In genomic region chr3:45566951-45567411, GRCh38 we compare ENCODE assay signal across 11 cellular contexts. TPM values are rescaled to one million over a fixed set of nuclear protein-coding genes. Genes with fewer than 3 reads are reported as not detected.
DNase-seq lines count a peak whose midpoint lies in the region; ATAC-seq lines count a peak whose summit lies in the region.
"Had no signal": no experiment of that assay in that cellular context is flagged by ENCODE, and none has a peak within 500 bp of the region (broad histone marks: within the 10 kb centered on the region; RNA-seq: fewer than 3 reads in every experiment).

No MANE protein-coding gene starts in this region.

- intact Hi-C loops in activated naive CD4-positive, alpha-beta T cell treated with anti-CD3 and anti-CD28 coated beads for 36 hours (cut with micrococcal nuclease): loop anchor here (1.0 to 2.0 kb wide), 3 partner anchors 26 to 38 kb away; no protein-coding TSS in a partner anchor
- intact Hi-C loops in left ventricle myocardium superior (cut with micrococcal nuclease): no loop called here

- POLR2A ChIA-PET in activated CD8-positive, alpha-beta T cell treated with anti-CD3 and anti-CD28 coated beads, Interleukin-2, amount 10 ng/mL, durations not matched to agents 7 days and 5 days (lab: Charles Lee): interaction anchor here (1.0 kb wide), 1 partner anchor 29 kb away, joined by 3 read pairs; no protein-coding TSS in a partner anchor

- peak overlapping the region; percentile 83 for H3K27ac Mint-ChIP-seq in activated naive CD4-positive, alpha-beta T cell treated with anti-CD3 and anti-CD28 coated beads for 36 hours
- H3K27ac Mint-ChIP-seq in activated naive CD4-positive, alpha-beta T cell treated with anti-CD3 and anti-CD28 coated beads, Interleukin-2, amount 10 ng/mL, durations not matched to agents 7 days and 5 days: no peak overlapping the region
- peak overlapping the region; percentile 80 for H3K27ac Mint-ChIP-seq in activated CD8-positive, alpha-beta T cell treated with anti-CD3 and anti-CD28 coated beads, Interleukin-2, amount 10 ng/mL, durations not matched to agents 7 days and 5 days
- H3K27ac Mint-ChIP-seq in stimulated activated naive CD8-positive, alpha-beta T cell treated with anti-CD3 and anti-CD28 coated beads, Interleukin-15, amount 100 ng/mL, for 72 hours: peak overlapping the region; percentile 90 to 93

- CTCF ChIA-PET in activated naive CD4-positive, alpha-beta T cell treated with anti-CD3 and anti-CD28 coated beads for 36 hours (lab: Charles Lee): interaction anchor here (1.0 kb wide), 1 partner anchor 95 kb away, joined by 3 read pairs; no protein-coding TSS in a partner anchor
- CTCF ChIA-PET in activated naive CD4-positive, alpha-beta T cell treated with anti-CD3 and anti-CD28 coated beads, Interleukin-2, amount 10 ng/mL, durations not matched to agents 7 days and 5 days (lab: Charles Lee): no interaction called here
- CTCF ChIA-PET in activated CD8-positive, alpha-beta T cell treated with anti-CD3 and anti-CD28 coated beads, Interleukin-2, amount 10 ng/mL, durations not matched to agents 7 days and 5 days (lab: Charles Lee): interaction anchor here (1.4 to 2.8 kb wide), 2 partner anchors 93 to 529 kb away, joined by 4 to 9 read pairs; no protein-coding TSS in a partner anchor

- H3K4me1 Mint-ChIP-seq in activated naive CD4-positive, alpha-beta T cell treated with anti-CD3 and anti-CD28 coated beads for 36 hours (ENCODE audit: low read depth): peaks cover 27% of the 10 kb centered on the region
- H3K4me1 Mint-ChIP-seq in activated naive CD4-positive, alpha-beta T cell treated with anti-CD3 and anti-CD28 coated beads, Interleukin-2, amount 10 ng/mL, durations not matched to agents 7 days and 5 days: peaks cover 36% of the 10 kb centered on the region
- peaks cover 35% of the 10 kb centered on the region for H3K4me1 Mint-ChIP-seq in activated CD8-positive, alpha-beta T cell treated with anti-CD3 and anti-CD28 coated beads, Interleukin-2, amount 10 ng/mL, durations not matched to agents 7 days and 5 days (ENCODE audit: low read depth)
- peaks cover 65% of the 10 kb centered on the region for H3K4me1 Mint-ChIP-seq in stimulated activated naive CD8-positive, alpha-beta T cell treated with anti-CD3 and anti-CD28 coated beads, Interleukin-15, amount 100 ng/mL, for 72 hours

- no peaks in the 10 kb centered on the region for H3K9me3 Mint-ChIP-seq in activated naive CD4-positive, alpha-beta T cell treated with anti-CD3 and anti-CD28 coated beads for 36 hours
- H3K9me3 Mint-ChIP-seq in activated naive CD4-positive, alpha-beta T cell treated with anti-CD3 and anti-CD28 coated beads, Interleukin-2, amount 10 ng/mL, durations not matched to agents 7 days and 5 days: no peaks in the 10 kb centered on the region
- H3K9me3 Mint-ChIP-seq in activated CD8-positive, alpha-beta T cell treated with anti-CD3 and anti-CD28 coated beads, Interleukin-2, amount 10 ng/mL, durations not matched to agents 7 days and 5 days (ENCODE audit: insufficient read depth): no peaks in the 10 kb centered on the region
- no peaks in the 10 kb centered on the region for H3K9me3 Mint-ChIP-seq in stimulated activated naive CD8-positive, alpha-beta T cell treated with anti-CD3 and anti-CD28 coated beads, Interleukin-15, amount 100 ng/mL, for 72 hours

- ATAC-seq in activated CD8-positive, alpha-beta T cell treated with anti-CD3 and anti-CD28 coated beads, Interleukin-2, amount 10 ng/mL, durations not matched to agents 7 days and 5 days: no peak
- ATAC-seq in left ventricle myocardium superior (peak; percentile 54), HG03196 (IDR thresholded peaks at IDR 0.05; ENCODE audit: unreplicated experiment) (no peak), GM19467 (IDR thresholded peaks at IDR 0.05; ENCODE audit: unreplicated experiment) (no peak)
- no peak for ATAC-seq in stimulated activated naive CD8-positive, alpha-beta T cell treated with anti-CD3 and anti-CD28 coated beads, Interleukin-15, amount 100 ng/mL, for 72 hours

- no peak for DNase-seq in activated naive CD4-positive, alpha-beta T cell treated with anti-CD3 and anti-CD28 coated beads for 36 hours
- DNase-seq in activated naive CD4-positive, alpha-beta T cell treated with anti-CD3 and anti-CD28 coated beads, Interleukin-2, amount 10 ng/mL, durations not matched to agents 7 days and 5 days: no peak
- DNase-seq in activated CD8-positive, alpha-beta T cell treated with anti-CD3 and anti-CD28 coated beads, Interleukin-2, amount 10 ng/mL, durations not matched to agents 7 days and 5 days: no peak
- DNase-seq in left ventricle myocardium superior: no peak
- DNase-seq in stimulated activated naive CD8-positive, alpha-beta T cell treated with anti-CD3 and anti-CD28 coated beads, Interleukin-15, amount 100 ng/mL, for 72 hours: no peak
- no peak for DNase-seq in NCI-H1417 (lab: John Stamatoyannopoulos, UW)
- DNase-seq: NCI-H2029, NCI-H510A had no signal

- no peaks in the 10 kb centered on the region for H3K27me3 Mint-ChIP-seq in activated naive CD4-positive, alpha-beta T cell treated with anti-CD3 and anti-CD28 coated beads for 36 hours (ENCODE audit: low read depth)
- H3K27me3 Mint-ChIP-seq in activated naive CD4-positive, alpha-beta T cell treated with anti-CD3 and anti-CD28 coated beads, Interleukin-2, amount 10 ng/mL, durations not matched to agents 7 days and 5 days: no peaks in the 10 kb centered on the region
- H3K27me3 Mint-ChIP-seq in activated CD8-positive, alpha-beta T cell treated with anti-CD3 and anti-CD28 coated beads, Interleukin-2, amount 10 ng/mL, durations not matched to agents 7 days and 5 days (ENCODE audit: low read depth): no peaks in the 10 kb centered on the region
- no peaks in the 10 kb centered on the region for H3K27me3 Mint-ChIP-seq in stimulated activated naive CD8-positive, alpha-beta T cell treated with anti-CD3 and anti-CD28 coated beads, Interleukin-15, amount 100 ng/mL, for 72 hours

- H3K36me3 Mint-ChIP-seq in activated naive CD4-positive, alpha-beta T cell treated with anti-CD3 and anti-CD28 coated beads for 36 hours (ENCODE audit: low read depth): no peaks in the 10 kb centered on the region
- H3K36me3 Mint-ChIP-seq in activated naive CD4-positive, alpha-beta T cell treated with anti-CD3 and anti-CD28 coated beads, Interleukin-2, amount 10 ng/mL, durations not matched to agents 7 days and 5 days: no peaks in the 10 kb centered on the region
- no peaks in the 10 kb centered on the region for H3K36me3 Mint-ChIP-seq in activated CD8-positive, alpha-beta T cell treated with anti-CD3 and anti-CD28 coated beads, Interleukin-2, amount 10 ng/mL, durations not matched to agents 7 days and 5 days (ENCODE audit: low read depth)

- H3K4me3 Mint-ChIP-seq in activated naive CD4-positive, alpha-beta T cell treated with anti-CD3 and anti-CD28 coated beads for 36 hours: no peak overlapping the region
- no peak overlapping the region for H3K4me3 Mint-ChIP-seq in activated naive CD4-positive, alpha-beta T cell treated with anti-CD3 and anti-CD28 coated beads, Interleukin-2, amount 10 ng/mL, durations not matched to agents 7 days and 5 days
- H3K4me3 Mint-ChIP-seq in activated CD8-positive, alpha-beta T cell treated with anti-CD3 and anti-CD28 coated beads, Interleukin-2, amount 10 ng/mL, durations not matched to agents 7 days and 5 days: no peak overlapping the region
- H3K4me3 Mint-ChIP-seq in stimulated activated naive CD8-positive, alpha-beta T cell treated with anti-CD3 and anti-CD28 coated beads, Interleukin-15, amount 100 ng/mL, for 72 hours: peak overlapping the region; percentile 53 to 62
- H3K4me3 Mint-ChIP-seq: neural crest cell had no signal

RNA-seq across cellular contexts. Expression of gene LIMD1, which starts 27.6 kb away (rescaled TPM):
- 10 to 100 TPM; 14.8 to 16.3 TPM for total RNA-seq in activated naive CD4-positive, alpha-beta T cell treated with anti-CD3 and anti-CD28 coated beads for 36 hours
- total RNA-seq in activated CD8-positive, alpha-beta T cell treated with anti-CD3 and anti-CD28 coated beads, Interleukin-2, amount 10 ng/mL, durations not matched to agents 7 days and 5 days: 10 to 100 TPM; 48.4 to 49.4 TPM
- 31.9 TPM for total RNA-seq in left ventricle myocardium superior

Comparison
In these comparisons a context has a peak if more than half of its experiments do, and no peak if none do; other contexts are left out.
1. H3K4me3 Mint-ChIP-seq: peak in stimulated activated naive CD8-positive, alpha-beta T cell treated with anti-CD3 and anti-CD28 coated beads, Interleukin-15, amount 100 ng/mL, for 72 hours (2 of 2); none in activated naive CD4-positive, alpha-beta T cell treated with anti-CD3 and anti-CD28 coated beads for 36 hours (single experiment), activated naive CD4-positive, alpha-beta T cell treated with anti-CD3 and anti-CD28 coated beads, Interleukin-2, amount 10 ng/mL, durations not matched to agents 7 days and 5 days (single experiment) and activated CD8-positive, alpha-beta T cell treated with anti-CD3 and anti-CD28 coated beads, Interleukin-2, amount 10 ng/mL, durations not matched to agents 7 days and 5 days (single experiment).